22 cellular contexts compared by ENCODE assay signal in the genomic region with DNA sequence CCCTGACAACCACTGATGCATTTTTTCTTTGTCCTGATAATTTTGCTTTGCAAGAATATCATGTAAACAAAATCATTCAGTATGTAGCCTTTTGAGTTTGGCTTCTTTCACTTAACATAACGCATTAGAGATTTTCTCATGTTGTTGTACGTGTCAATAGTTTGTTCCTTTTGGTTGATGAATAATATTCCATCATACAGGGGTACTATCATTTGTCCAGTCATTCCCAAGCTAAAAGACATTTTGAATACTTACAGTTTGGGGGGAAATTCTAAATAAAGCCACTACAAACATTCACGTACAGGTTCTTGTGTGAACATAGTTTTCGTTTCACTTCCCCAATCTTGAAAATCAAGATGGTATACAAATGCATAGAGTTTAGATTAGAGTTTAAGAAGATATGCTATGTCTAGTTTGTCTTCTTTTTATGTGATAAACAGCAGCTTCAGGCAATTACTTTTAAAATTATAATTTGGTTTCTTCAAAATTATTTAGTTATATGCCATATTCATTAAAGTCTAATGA. TPM values are rescaled to one million over a fixed set of nuclear protein-coding genes. Genes with fewer than 3 reads are reported as not detected.
DNase-seq lines count a peak whose midpoint lies in the region; ATAC-seq and TF ChIP-seq lines count a peak whose summit lies in the region.
"Had no signal": no experiment of that assay in that cellular context is flagged by ENCODE, and none has a peak within 500 bp of the region (broad histone marks: within the 10 kb centered on the region; RNA-seq: fewer than 3 reads in every experiment).

No MANE protein-coding gene starts in this region.

- H3K4me1 ChIP-seq in Karpas-422 (ENCODE audit: low read length) = peaks cover 9% of the 10 kb centered on the region; the same call in 1 of the 2 replicates
- H3K4me1 ChIP-seq: gastrocnemius medialis, vagina had no signal

- H3K9me2 ChIP-seq in Karpas-422 (replicated peaks; ENCODE audit: insufficient read depth, low read length) = no peaks in the 10 kb centered on the region

- no peaks in the 10 kb centered on the region for H3K79me2 ChIP-seq in Karpas-422 (ENCODE audit: low read length)

- peak overlapping the region; percentile 49 for H3K4me2 ChIP-seq in Karpas-422 (ENCODE audit: low read depth, low read length, poor library complexity, severe bottlenecking)

- H3K27me3 ChIP-seq in Karpas-422 (ENCODE audit: low read length) = no peaks in the 10 kb centered on the region
- H3K27me3 ChIP-seq: gastrocnemius medialis, vagina had no signal

- peaks cover 0 to 3% (median 0%) of the 10 kb centered on the region in 3 donors for H3K27me3 Mint-ChIP-seq in CD14-positive monocyte (ENCODE audit: low read depth in 3 of 3)

- intact Hi-C loops in CD14-positive monocyte (cut with micrococcal nuclease) = loop anchor here in 1 of 2 donors (5.0 kb wide), 1 partner anchor 787 kb away; no protein-coding TSS in a partner anchor

- no peak overlapping the region for H3K27ac ChIP-seq in Karpas-422 (ENCODE audit: low read length)
- H3K27ac ChIP-seq: gastrocnemius medialis, vagina had no signal

- no peaks in the 10 kb centered on the region for H3K9me3 ChIP-seq in Karpas-422 (ENCODE audit: low read length)
- H3K9me3 ChIP-seq: gastrocnemius medialis, MG63, mucosa of descending colon, vagina had no signal

- peak; percentile 61 for ATAC-seq in GM18873 (IDR thresholded peaks at IDR 0.05; ENCODE audit: low FRiP score, unreplicated experiment)
- peak; percentile 59 for ATAC-seq in GM21717 (IDR thresholded peaks at IDR 0.05; ENCODE audit: unreplicated experiment)
- ATAC-seq in stimulated activated naive CD8-positive, alpha-beta T cell treated with anti-CD3 and anti-CD28 coated beads, Interleukin-15, Interleukin-2, amounts not matched to agents 100 U/mL and 50 U/mL, for 24 hours = no peak
- ATAC-seq: activated CD8-positive, alpha-beta T cell treated with anti-CD3 and anti-CD28 coated beads for 36 hours; effector memory CD8-positive, alpha-beta T cell; gastrocnemius medialis; mucosa of descending colon; stimulated activated effector memory CD8-positive, alpha-beta T cell treated with anti-CD3 and anti-CD28 coated beads, Interleukin-12 subunit alpha, Interleukin-12 subunit beta, amount 100 ng/mL, for 72 hours had no signal

- H3K27ac Mint-ChIP-seq in CD14-positive monocyte = no peak overlapping the region
- H3K27ac Mint-ChIP-seq: activated CD8-positive, alpha-beta T cell treated with anti-CD3 and anti-CD28 coated beads for 36 hours; effector memory CD8-positive, alpha-beta T cell; H9; stimulated activated effector memory CD8-positive, alpha-beta T cell treated with anti-CD3 and anti-CD28 coated beads, Interleukin-12 subunit alpha, Interleukin-12 subunit beta, amount 100 ng/mL, for 72 hours had no signal

- H3K36me3 Mint-ChIP-seq in CD14-positive monocyte = no peaks in the 10 kb centered on the region
- H3K36me3 Mint-ChIP-seq: brain; stimulated activated effector memory CD8-positive, alpha-beta T cell treated with anti-CD3 and anti-CD28 coated beads, Interleukin-12 subunit alpha, Interleukin-12 subunit beta, amount 100 ng/mL, for 72 hours had no signal

- H3K36me3 ChIP-seq in Karpas-422 (ENCODE audit: insufficient read depth, low read length) = no peaks in the 10 kb centered on the region
- H3K36me3 ChIP-seq: gastrocnemius medialis, MG63, vagina had no signal

- DNase-seq in CD14-positive monocyte (ENCODE audit: low spot score) (no peak), Karpas-422 (peak; percentile 49), DMS 273 treated with DMSO at 0.1 percent for 48 hours (lab: John Stamatoyannopoulos, UW) (no peak), putamen (ENCODE audit: low spot score) (no peak)
- DNase-seq in effector CD8-positive, alpha-beta T cell (lab: John Stamatoyannopoulos, UW) = no peak
- DNase-seq in stimulated activated naive CD8-positive, alpha-beta T cell treated with anti-CD3 and anti-CD28 coated beads, Interleukin-15, Interleukin-2, amounts not matched to agents 100 U/mL and 50 U/mL, for 24 hours = no peak
- DNase-seq: activated CD8-positive, alpha-beta T cell treated with anti-CD3 and anti-CD28 coated beads for 36 hours; activated gamma-delta T cell treated with Interleukin-2 at 50 U/mL for 16 hours; Calu3; effector memory CD8-positive, alpha-beta T cell; gastrocnemius medialis; H9; MG63; mucosa of descending colon; NCI-H446 had no signal

- no peak for TF ChIP-seq CTCF in CD14-positive monocyte (IDR thresholded peaks at IDR 0.05)

- H3K9ac ChIP-seq in Karpas-422 (ENCODE audit: low read length) = no peak overlapping the region

- peak overlapping the region; percentile 42 to 76 for H3K4me3 Mint-ChIP-seq in CD14-positive monocyte
- H3K4me3 Mint-ChIP-seq: activated CD8-positive, alpha-beta T cell treated with anti-CD3 and anti-CD28 coated beads for 36 hours; effector memory CD8-positive, alpha-beta T cell; H9; stimulated activated effector memory CD8-positive, alpha-beta T cell treated with anti-CD3 and anti-CD28 coated beads, Interleukin-12 subunit alpha, Interleukin-12 subunit beta, amount 100 ng/mL, for 72 hours had no signal

- H4K20me1 ChIP-seq in Karpas-422 (ENCODE audit: insufficient read depth, low read depth, low read length) = no peaks in the 10 kb centered on the region

- H2AFZ ChIP-seq in Karpas-422 (ENCODE audit: low read length) = peak overlapping the region; percentile 80

- H3K9me3 Mint-ChIP-seq in CD14-positive monocyte = no peaks in the 10 kb centered on the region
- H3K9me3 Mint-ChIP-seq: activated CD8-positive, alpha-beta T cell treated with anti-CD3 and anti-CD28 coated beads for 36 hours; brain; effector memory CD8-positive, alpha-beta T cell; H9; stimulated activated effector memory CD8-positive, alpha-beta T cell treated with anti-CD3 and anti-CD28 coated beads, Interleukin-12 subunit alpha, Interleukin-12 subunit beta, amount 100 ng/mL, for 72 hours had no signal

- H3K4me1 Mint-ChIP-seq in CD14-positive monocyte = peaks cover 22% of the 10 kb centered on the region
- H3K4me1 Mint-ChIP-seq: stimulated activated effector memory CD8-positive, alpha-beta T cell treated with anti-CD3 and anti-CD28 coated beads, Interleukin-12 subunit alpha, Interleukin-12 subunit beta, amount 100 ng/mL, for 72 hours had no signal

- peak overlapping the region; percentile 43; the same call in 1 of the 2 replicates for H3K4me3 ChIP-seq in Karpas-422 (ENCODE audit: low read length)
- H3K4me3 ChIP-seq: gastrocnemius medialis, MG63, mucosa of descending colon, vagina had no signal

RNA-seq across cellular contexts. Expression of gene HAO1, which starts 5.2 kb away (rescaled TPM):
- polyA plus RNA-seq in CD14-positive monocyte = not detected
- total RNA-seq in Karpas-422 (2014; rRNA removed; shearing (Covaris generic); ENCODE audit: low replicate concordance) = not detected in 2 replicates
- total RNA-seq: A673; activated CD8-positive, alpha-beta T cell treated with anti-CD3 and anti-CD28 coated beads for 36 hours; Calu3; H9; mucosa of descending colon; posterior vena cava; vagina had no signal
